1 cellular context compared by ENCODE assay signal in the genomic region with DNA sequence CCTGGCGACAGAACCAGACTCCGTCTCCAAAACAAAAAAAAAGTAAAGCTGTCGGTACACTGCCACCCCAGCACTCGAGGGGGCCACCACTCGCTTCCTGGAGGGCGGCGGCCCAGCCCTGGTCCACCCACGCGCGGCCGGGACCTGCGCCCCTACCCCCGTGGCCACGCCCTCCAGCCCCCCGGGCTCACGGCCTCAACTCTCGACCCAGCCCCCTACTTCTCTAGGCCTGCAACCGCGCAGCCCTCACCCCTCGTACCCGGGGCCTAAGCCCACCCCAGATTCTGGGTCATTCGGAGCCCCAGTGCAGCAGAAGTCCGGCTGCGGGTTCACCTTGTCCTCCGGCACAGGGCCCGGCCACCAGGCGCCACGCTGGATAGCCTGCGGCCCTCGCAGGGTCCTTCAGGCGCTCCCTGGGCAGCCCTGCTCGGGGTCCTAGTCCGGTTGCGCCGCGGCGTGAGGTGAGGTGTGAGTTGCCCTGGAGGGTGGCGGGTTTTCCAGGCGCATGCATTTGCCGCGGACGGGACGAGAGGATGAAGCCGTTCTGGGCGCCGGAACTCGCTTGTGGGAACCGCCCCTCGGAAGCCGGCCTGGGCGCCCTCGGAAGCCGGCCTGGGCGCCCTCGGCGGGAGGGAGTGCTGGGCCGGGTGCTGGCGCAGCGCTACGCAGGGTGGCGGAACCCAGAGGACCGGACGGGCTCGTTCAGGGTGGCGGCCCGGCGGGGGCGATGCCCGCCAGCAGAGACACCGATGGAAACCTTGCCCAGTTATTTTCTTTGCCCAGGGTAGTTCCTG.
TF ChIP-seq lines count a peak whose summit lies in the region.

NME6 (minus strand) TSS at position 348 of the 794 bp plus-strand sequence.

TF ChIP-seq in K562, 482 proteins besides CTCF, POLR2A, EP300 and RAD21 (continued from another document and continues in another):
- TF ChIP-seq, protein P1, sequence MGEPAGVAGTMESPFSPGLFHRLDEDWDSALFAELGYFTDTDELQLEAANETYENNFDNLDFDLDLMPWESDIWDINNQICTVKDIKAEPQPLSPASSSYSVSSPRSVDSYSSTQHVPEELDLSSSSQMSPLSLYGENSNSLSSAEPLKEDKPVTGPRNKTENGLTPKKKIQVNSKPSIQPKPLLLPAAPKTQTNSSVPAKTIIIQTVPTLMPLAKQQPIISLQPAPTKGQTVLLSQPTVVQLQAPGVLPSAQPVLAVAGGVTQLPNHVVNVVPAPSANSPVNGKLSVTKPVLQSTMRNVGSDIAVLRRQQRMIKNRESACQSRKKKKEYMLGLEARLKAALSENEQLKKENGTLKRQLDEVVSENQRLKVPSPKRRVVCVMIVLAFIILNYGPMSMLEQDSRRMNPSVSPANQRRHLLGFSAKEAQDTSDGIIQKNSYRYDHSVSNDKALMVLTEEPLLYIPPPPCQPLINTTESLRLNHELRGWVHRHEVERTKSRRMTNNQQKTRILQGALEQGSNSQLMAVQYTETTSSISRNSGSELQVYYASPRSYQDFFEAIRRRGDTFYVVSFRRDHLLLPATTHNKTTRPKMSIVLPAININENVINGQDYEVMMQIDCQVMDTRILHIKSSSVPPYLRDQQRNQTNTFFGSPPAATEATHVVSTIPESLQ (CRISPR knock-in tag; IDR thresholded peaks at IDR 0.05), result peak; percentile 69; the same call in 1 of the 2 replicates
- peak; percentile 79 for TF ChIP-seq TAF9B (IDR thresholded peaks at IDR 0.05; ENCODE audit: partially characterized antibody)
- no peak for TF ChIP-seq ZNF280B (CRISPR knock-in tag; IDR thresholded peaks at IDR 0.05)
- TF ChIP-seq, protein P2, sequence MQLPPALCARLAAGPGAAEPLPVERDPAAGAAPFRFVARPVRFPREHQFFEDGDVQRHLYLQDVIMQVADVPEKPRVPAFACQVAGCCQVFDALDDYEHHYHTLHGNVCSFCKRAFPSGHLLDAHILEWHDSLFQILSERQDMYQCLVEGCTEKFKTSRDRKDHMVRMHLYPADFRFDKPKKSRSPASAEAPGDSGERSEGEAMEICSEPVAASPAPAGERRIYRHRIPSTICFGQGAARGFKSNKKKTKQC (CRISPR knock-in tag; IDR thresholded peaks at IDR 0.05), result peak; percentile 80; the same call in 1 of the 2 replicates
- TF ChIP-seq NFIC (IDR thresholded peaks at IDR 0.05), result 0 out of 2 replicates have a peak, but pooled peaks have one; percentile 17
- TF ChIP-seq, protein P3, sequence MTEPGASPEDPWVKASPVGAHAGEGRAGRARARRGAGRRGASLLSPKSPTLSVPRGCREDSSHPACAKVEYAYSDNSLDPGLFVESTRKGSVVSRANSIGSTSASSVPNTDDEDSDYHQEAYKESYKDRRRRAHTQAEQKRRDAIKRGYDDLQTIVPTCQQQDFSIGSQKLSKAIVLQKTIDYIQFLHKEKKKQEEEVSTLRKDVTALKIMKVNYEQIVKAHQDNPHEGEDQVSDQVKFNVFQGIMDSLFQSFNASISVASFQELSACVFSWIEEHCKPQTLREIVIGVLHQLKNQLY (CRISPR knock-in tag; conservative IDR thresholded peaks at IDR 0.05), result 0 out of 4 replicates have a peak, but pooled peaks of 1 of the 2 experiments have one; percentile 55
- peak; percentile 70 for TF ChIP-seq ETV5 (CRISPR knock-in tag; IDR thresholded peaks at IDR 0.05; ENCODE audit: low read depth)
- TF ChIP-seq DIDO1 (tag; IDR thresholded peaks at IDR 0.05; ENCODE audit: low read depth), result no peak
- no peak for TF ChIP-seq SMAD3 (CRISPR knock-in tag; conservative IDR thresholded peaks at IDR 0.05)
- TF ChIP-seq FOXK2 (conservative IDR thresholded peaks at IDR 0.05 in 1 of 2, IDR thresholded peaks at IDR 0.05 in 1 of 2; ENCODE audit: low read depth in 2 of 2), result no peak
- TF ChIP-seq TGIF2 (CRISPR knock-in tag; IDR thresholded peaks at IDR 0.05), result 0 out of 2 replicates have a peak, but pooled peaks have one; percentile 58
- TF ChIP-seq RBFOX2 (IDR thresholded peaks at IDR 0.05; ENCODE audit: low read depth, low read length), result peak; percentile 96
- TF ChIP-seq ZNF212 (CRISPR knock-in tag; IDR thresholded peaks at IDR 0.05), result no peak
- no peak for TF ChIP-seq MAFG (tag; conservative IDR thresholded peaks at IDR 0.05)
- TF ChIP-seq, protein P4, sequence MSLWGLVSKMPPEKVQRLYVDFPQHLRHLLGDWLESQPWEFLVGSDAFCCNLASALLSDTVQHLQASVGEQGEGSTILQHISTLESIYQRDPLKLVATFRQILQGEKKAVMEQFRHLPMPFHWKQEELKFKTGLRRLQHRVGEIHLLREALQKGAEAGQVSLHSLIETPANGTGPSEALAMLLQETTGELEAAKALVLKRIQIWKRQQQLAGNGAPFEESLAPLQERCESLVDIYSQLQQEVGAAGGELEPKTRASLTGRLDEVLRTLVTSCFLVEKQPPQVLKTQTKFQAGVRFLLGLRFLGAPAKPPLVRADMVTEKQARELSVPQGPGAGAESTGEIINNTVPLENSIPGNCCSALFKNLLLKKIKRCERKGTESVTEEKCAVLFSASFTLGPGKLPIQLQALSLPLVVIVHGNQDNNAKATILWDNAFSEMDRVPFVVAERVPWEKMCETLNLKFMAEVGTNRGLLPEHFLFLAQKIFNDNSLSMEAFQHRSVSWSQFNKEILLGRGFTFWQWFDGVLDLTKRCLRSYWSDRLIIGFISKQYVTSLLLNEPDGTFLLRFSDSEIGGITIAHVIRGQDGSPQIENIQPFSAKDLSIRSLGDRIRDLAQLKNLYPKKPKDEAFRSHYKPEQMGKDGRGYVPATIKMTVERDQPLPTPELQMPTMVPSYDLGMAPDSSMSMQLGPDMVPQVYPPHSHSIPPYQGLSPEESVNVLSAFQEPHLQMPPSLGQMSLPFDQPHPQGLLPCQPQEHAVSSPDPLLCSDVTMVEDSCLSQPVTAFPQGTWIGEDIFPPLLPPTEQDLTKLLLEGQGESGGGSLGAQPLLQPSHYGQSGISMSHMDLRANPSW (CRISPR knock-in tag; IDR thresholded peaks at IDR 0.05), result no peak
- TF ChIP-seq HNRNPH1 (optimal IDR thresholded peaks at IDR 0.05; ENCODE audit: low read depth, low read length), result no peak
- peak; percentile 64; the same call in 1 of the 2 replicates for TF ChIP-seq FOXK1 (CRISPR knock-in tag; IDR thresholded peaks at IDR 0.05; ENCODE audit: borderline replicate concordance)
- no peak for TF ChIP-seq MED1 (CRISPR knock-in tag; IDR thresholded peaks at IDR 0.05; ENCODE audit: borderline replicate concordance)
- TF ChIP-seq, protein P5, sequence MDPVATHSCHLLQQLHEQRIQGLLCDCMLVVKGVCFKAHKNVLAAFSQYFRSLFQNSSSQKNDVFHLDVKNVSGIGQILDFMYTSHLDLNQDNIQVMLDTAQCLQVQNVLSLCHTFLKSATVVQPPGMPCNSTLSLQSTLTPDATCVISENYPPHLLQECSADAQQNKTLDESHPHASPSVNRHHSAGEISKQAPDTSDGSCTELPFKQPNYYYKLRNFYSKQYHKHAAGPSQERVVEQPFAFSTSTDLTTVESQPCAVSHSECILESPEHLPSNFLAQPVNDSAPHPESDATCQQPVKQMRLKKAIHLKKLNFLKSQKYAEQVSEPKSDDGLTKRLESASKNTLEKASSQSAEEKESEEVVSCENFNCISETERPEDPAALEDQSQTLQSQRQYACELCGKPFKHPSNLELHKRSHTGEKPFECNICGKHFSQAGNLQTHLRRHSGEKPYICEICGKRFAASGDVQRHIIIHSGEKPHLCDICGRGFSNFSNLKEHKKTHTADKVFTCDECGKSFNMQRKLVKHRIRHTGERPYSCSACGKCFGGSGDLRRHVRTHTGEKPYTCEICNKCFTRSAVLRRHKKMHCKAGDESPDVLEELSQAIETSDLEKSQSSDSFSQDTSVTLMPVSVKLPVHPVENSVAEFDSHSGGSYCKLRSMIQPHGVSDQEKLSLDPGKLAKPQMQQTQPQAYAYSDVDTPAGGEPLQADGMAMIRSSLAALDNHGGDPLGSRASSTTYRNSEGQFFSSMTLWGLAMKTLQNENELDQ (CRISPR knock-in tag; IDR thresholded peaks at IDR 0.05; ENCODE audit: borderline replicate concordance), result peak; percentile 64; the same call in 1 of the 2 replicates
- peak in 1 of 3 experiments; percentile 57; a peak in 2 of 6 replicates for TF ChIP-seq ZBTB11 (CRISPR knock-in tag; IDR thresholded peaks at IDR 0.05)
- TF ChIP-seq, protein P6, sequence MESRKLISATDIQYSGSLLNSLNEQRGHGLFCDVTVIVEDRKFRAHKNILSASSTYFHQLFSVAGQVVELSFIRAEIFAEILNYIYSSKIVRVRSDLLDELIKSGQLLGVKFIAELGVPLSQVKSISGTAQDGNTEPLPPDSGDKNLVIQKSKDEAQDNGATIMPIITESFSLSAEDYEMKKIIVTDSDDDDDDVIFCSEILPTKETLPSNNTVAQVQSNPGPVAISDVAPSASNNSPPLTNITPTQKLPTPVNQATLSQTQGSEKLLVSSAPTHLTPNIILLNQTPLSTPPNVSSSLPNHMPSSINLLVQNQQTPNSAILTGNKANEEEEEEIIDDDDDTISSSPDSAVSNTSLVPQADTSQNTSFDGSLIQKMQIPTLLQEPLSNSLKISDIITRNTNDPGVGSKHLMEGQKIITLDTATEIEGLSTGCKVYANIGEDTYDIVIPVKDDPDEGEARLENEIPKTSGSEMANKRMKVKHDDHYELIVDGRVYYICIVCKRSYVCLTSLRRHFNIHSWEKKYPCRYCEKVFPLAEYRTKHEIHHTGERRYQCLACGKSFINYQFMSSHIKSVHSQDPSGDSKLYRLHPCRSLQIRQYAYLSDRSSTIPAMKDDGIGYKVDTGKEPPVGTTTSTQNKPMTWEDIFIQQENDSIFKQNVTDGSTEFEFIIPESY (CRISPR knock-in tag; IDR thresholded peaks at IDR 0.05), result 0 out of 2 replicates have a peak, but pooled peaks have one; percentile 34
- TF ChIP-seq CEBPG (CRISPR knock-in tag; IDR thresholded peaks at IDR 0.05), result 0 out of 2 replicates have a peak, but pooled peaks have one; percentile 17
- no peak for TF ChIP-seq CEBPG (tag; conservative IDR thresholded peaks at IDR 0.05 in 1 of 2, IDR thresholded peaks at IDR 0.05 in 1 of 2)
- peak; percentile 28; the same call in 1 of the 2 replicates for TF ChIP-seq TCF7 (IDR thresholded peaks at IDR 0.05; ENCODE audit: borderline replicate concordance)
- no peak for TF ChIP-seq ZNF316 (IDR thresholded peaks at IDR 0.05)
- TF ChIP-seq, protein P7, sequence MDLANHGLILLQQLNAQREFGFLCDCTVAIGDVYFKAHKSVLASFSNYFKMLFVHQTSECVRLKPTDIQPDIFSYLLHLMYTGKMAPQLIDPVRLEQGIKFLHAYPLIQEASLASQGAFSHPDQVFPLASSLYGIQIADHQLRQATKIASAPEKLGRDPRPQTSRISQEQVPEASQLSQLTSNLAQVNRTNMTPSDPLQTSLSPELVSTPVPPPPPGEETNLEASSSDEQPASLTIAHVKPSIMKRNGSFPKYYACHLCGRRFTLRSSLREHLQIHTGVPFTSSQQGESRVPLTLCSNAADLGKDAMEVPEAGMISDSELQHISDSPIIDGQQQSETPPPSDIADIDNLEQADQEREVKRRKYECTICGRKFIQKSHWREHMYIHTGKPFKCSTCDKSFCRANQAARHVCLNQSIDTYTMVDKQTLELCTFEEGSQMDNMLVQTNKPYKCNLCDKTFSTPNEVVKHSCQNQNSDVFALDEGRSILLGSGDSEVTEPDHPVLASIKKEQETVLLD (IDR thresholded peaks at IDR 0.05), result no peak; the same call in 1 of the 2 replicates
- TF ChIP-seq RUNX1 (IDR thresholded peaks at IDR 0.05; ENCODE audit: low read depth), result no peak
- TF ChIP-seq MXI1 (IDR thresholded peaks at IDR 0.05; ENCODE audit: low read depth, low read length), result 0 out of 2 replicates have a peak, but pooled peaks have one; percentile 12
- TF ChIP-seq, protein P8, sequence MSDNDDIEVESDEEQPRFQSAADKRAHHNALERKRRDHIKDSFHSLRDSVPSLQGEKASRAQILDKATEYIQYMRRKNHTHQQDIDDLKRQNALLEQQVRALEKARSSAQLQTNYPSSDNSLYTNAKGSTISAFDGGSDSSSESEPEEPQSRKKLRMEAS (CRISPR knock-in tag; IDR thresholded peaks at IDR 0.05), result peak; percentile 87
- TF ChIP-seq TEAD1 (CRISPR knock-in tag; IDR thresholded peaks at IDR 0.05), result peak; percentile 12 to 69; a peak in 2 of 4 replicates
- TF ChIP-seq HNRNPK (IDR thresholded peaks at IDR 0.05; ENCODE audit: low read depth, low read length, poor library complexity, severe bottlenecking), result no peak
- TF ChIP-seq HDAC6 (IDR thresholded peaks at IDR 0.05; ENCODE audit: low read depth, low read length), result no peak
- 0 out of 2 replicates have a peak, but pooled peaks have one; percentile 80 for TF ChIP-seq ZNF224 (CRISPR knock-in tag; IDR thresholded peaks at IDR 0.05)
- peak; percentile 99 for TF ChIP-seq L3MBTL2 (IDR thresholded peaks at IDR 0.05)
- TF ChIP-seq NCOA4 (IDR thresholded peaks at IDR 0.05; ENCODE audit: partially characterized antibody), result no peak
- peak; percentile 77; the same call in 1 of the 2 replicates for TF ChIP-seq PHF8 (IDR thresholded peaks at IDR 0.05; ENCODE audit: borderline replicate concordance, low read length)
- TF ChIP-seq POLR2G (IDR thresholded peaks at IDR 0.05; ENCODE audit: low read depth, low read length), result peak; percentile 96
- TF ChIP-seq CBFA2T3 (IDR thresholded peaks at IDR 0.05), result no peak
- no peak for TF ChIP-seq PTRF (tag; IDR thresholded peaks at IDR 0.05)
